ENCODE assay signal across 1 cellular context in genomic region chr16:48323783-48324775, GRCh38.
TF ChIP-seq lines count a peak whose summit lies in the region.

No MANE protein-coding gene starts in this region.

TF ChIP-seq in SK-N-SH treated with all-trans-retinoic acid at 6 μM for 48 hours, 23 proteins besides CTCF, POLR2A, EP300 and RAD21 (continued from another document):
- TF ChIP-seq CSRNP3 (CRISPR knock-in tag; IDR thresholded peaks at IDR 0.05) (no peak), PATZ1 (CRISPR knock-in tag; IDR thresholded peaks at IDR 0.05; ENCODE audit: borderline replicate concordance) (no peak), RARB (CRISPR knock-in tag; IDR thresholded peaks at IDR 0.05) (no peak), POU6F1 (CRISPR knock-in tag; IDR thresholded peaks at IDR 0.05; ENCODE audit: borderline replicate concordance, low read depth) (no peak), ARNTL (CRISPR knock-in tag; IDR thresholded peaks at IDR 0.05; ENCODE audit: borderline replicate concordance, low read depth) (no peak), ZFP30 (CRISPR knock-in tag; IDR thresholded peaks at IDR 0.05) (no peak), TCF4 (CRISPR knock-in tag; IDR thresholded peaks at IDR 0.05; ENCODE audit: borderline replicate concordance) (no peak), ZNF565 (CRISPR knock-in tag; conservative IDR thresholded peaks at IDR 0.05; ENCODE audit: low read depth) (no peak), ISL1 (CRISPR knock-in tag; IDR thresholded peaks at IDR 0.05) (no peak), ZFP3 (CRISPR knock-in tag; IDR thresholded peaks at IDR 0.05) (no peak), CSDC2 (CRISPR knock-in tag; IDR thresholded peaks at IDR 0.05) (no peak)
TF ChIP-seq in SK-N-SH treated with all-trans-retinoic acid at 6 μM for 48 hours: peak in this region for 0.
